8 cellular contexts compared by ENCODE assay signal in genomic region chr16:67521095-67521804, GRCh38. TPM values are rescaled to one million over a fixed set of nuclear protein-coding genes. Genes with fewer than 3 reads are reported as not detected.
DNase-seq lines count a peak whose midpoint lies in the region; ATAC-seq, FAIRE-seq and TF ChIP-seq lines count a peak whose summit lies in the region.

No MANE protein-coding gene starts in this region.

- 2% methylated on average over 25 of the region's 25 CpGs for WGBS in prostate gland
- WGBS in urinary bladder = under 1% methylated on average over 25 of the region's 25 CpGs

- peak; percentile 71 to 97 (median 90) for TF ChIP-seq CTCF in prostate gland (IDR thresholded peaks at IDR 0.05)

- H3K9me3 ChIP-seq in prostate gland = no peaks in the 10 kb centered on the region

- POLR2A ChIA-PET in T-cell (lab: Charles Lee) = interaction anchor here in 1 of 2 donors (0.6 to 1.1 kb wide), 3 partner anchors 41 to 323 kb away, joined by 3 to 6 read pairs (median 3); no protein-coding TSS in a partner anchor

- H3K4me3 ChIP-seq in prostate gland (peak overlapping the region; percentile 29 to 34), urinary bladder (ENCODE audit: low read depth, low read length) (peak overlapping the region; percentile 17)

- H3K27ac ChIP-seq in prostate gland (peak overlapping the region; percentile 92 to 96), urinary bladder (ENCODE audit: low read depth) (peak overlapping the region; percentile 92)

- intact Hi-C loops in left ventricle myocardium superior (cut with micrococcal nuclease) (no loop called here), prostate gland (cut with DNase I) (loop anchor here (5.0 to 10.0 kb wide), 2 partner anchors 41 to 144 kb away; partner anchors contain the start of genes ACD, C16orf86, CTCF and ENKD1)

- no peaks in the 10 kb centered on the region for H3K27me3 Mint-ChIP-seq in T-cell

- no peaks in the 10 kb centered on the region for H3K4me1 ChIP-seq in prostate gland (replicated peaks)
- H3K4me1 ChIP-seq in urinary bladder (ENCODE audit: insufficient read depth) = no peaks in the 10 kb centered on the region

- peak overlapping the region; percentile 95 to 96 for H3K27ac Mint-ChIP-seq in T-cell

- no peaks in the 10 kb centered on the region for H3K27me3 ChIP-seq in prostate gland (replicated peaks; ENCODE audit: insufficient read depth)

- no peaks in the 10 kb centered on the region for H3K9me3 Mint-ChIP-seq in T-cell

- ATAC-seq in HG02884 (IDR thresholded peaks at IDR 0.05; ENCODE audit: unreplicated experiment) (peak; percentile 58), T-cell (replicated peaks in 1 of 4) (peak; percentile 86 to 94 (median 90)), left ventricle myocardium superior (peak; percentile 93)

- FAIRE-seq in GM12892 (lab: Jason Lieb, UNC) = peak; percentile 94

- peak overlapping the region; percentile 86 to 96 (median 86) for H3K4me3 Mint-ChIP-seq in T-cell

- H3K36me3 Mint-ChIP-seq in T-cell = no peaks in the 10 kb centered on the region

- H3K36me3 ChIP-seq in prostate gland (no peaks in the 10 kb centered on the region), urinary bladder (ENCODE audit: insufficient read depth) (no peaks in the 10 kb centered on the region)

- CTCF ChIA-PET in T-cell (lab: Charles Lee) = interaction anchor here (0.5 to 2.7 kb wide), 57 partner anchors 8 to 768 kb away, joined by 3 to 29 read pairs (median 4); partner anchors contain the start of genes ACD (in 2 of the 2), CARMIL2 (in 2 of the 2), ATP6V0D1 (in 1 of the 2) and C16orf86 (in 1 of the 2)

- H3K4me1 Mint-ChIP-seq in T-cell = peaks cover 18 to 37% (median 35%) of the 10 kb centered on the region in 3 donors

- peak; percentile 86 for DNase-seq in GM12892 (ENCODE audit: insufficient read length)
- DNase-seq in NCI-H146 (lab: John Stamatoyannopoulos, UW) = peak; percentile 90
- DNase-seq in T-cell = peak; percentile 85 to 98 (median 94)
- peak; percentile 93 for DNase-seq in amniotic stem cell (lab: John Stamatoyannopoulos, UW)
- peak; percentile 96 for DNase-seq in left ventricle myocardium superior
- DNase-seq in prostate gland (ENCODE audit: low spot score) = peak; percentile 96

- no peak for TF ChIP-seq POLR2A in GM12892 (IDR thresholded peaks at IDR 0.05; ENCODE audit: low read depth, low read length)
- peak; percentile 63 for TF ChIP-seq POLR2A in prostate gland (IDR thresholded peaks at IDR 0.05)

RNA-seq across cellular contexts. Expression of gene RIPOR1, which starts 7.4 kb away (rescaled TPM):
- 9.3 TPM for polyA plus RNA-seq in GM12892 (2012; ENCODE audit: missing spikeins)
- 10 to 100 TPM; 33.9 to 60.7 (median 52.4) TPM for total RNA-seq in T-cell
- total RNA-seq in left ventricle myocardium superior = 76.1 TPM
- total RNA-seq in prostate gland = 100 to 1,000 TPM in 1 of 2 donors, 10 to 100 TPM in 1; 32.5 to 121 TPM
- total RNA-seq in urinary bladder = 20.5 TPM
- 59.0 TPM for polyA plus RNA-seq in urinary bladder

RNA-seq across cellular contexts. Expression of gene AGRP, which starts 37.9 kb away (rescaled TPM):
- polyA plus RNA-seq in GM12892 (2012; ENCODE audit: missing spikeins) = 0.40 TPM
- total RNA-seq in T-cell (not detected), left ventricle myocardium superior (not detected), prostate gland (1 to 10 TPM in 1 of 2 donors, not detected in 1; 1.5 TPM), urinary bladder (not detected)
- polyA plus RNA-seq in urinary bladder = not detected

RNA-seq across cellular contexts. Expression of gene ATP6V0D1, which starts 40.3 kb away (rescaled TPM):
- polyA plus RNA-seq in GM12892 (2012; ENCODE audit: missing spikeins) = 35.2 TPM
- total RNA-seq in T-cell = 10 to 100 TPM; 41.5 to 49.6 (median 45.8) TPM
- 66.6 TPM for total RNA-seq in left ventricle myocardium superior
- total RNA-seq in prostate gland = 100 to 1,000 TPM in 1 of 2 donors, 10 to 100 TPM in 1; 98.3 to 138 TPM
- 50.0 TPM for total RNA-seq in urinary bladder
- 92.5 TPM for polyA plus RNA-seq in urinary bladder

RNA-seq across cellular contexts. Expression of gene CTCF, which starts 41.1 kb away (rescaled TPM):
- 25.9 TPM for polyA plus RNA-seq in GM12892 (2012; ENCODE audit: missing spikeins)
- 10 to 100 TPM; 55.3 to 69.0 (median 64.0) TPM for total RNA-seq in T-cell
- 32.8 TPM for total RNA-seq in left ventricle myocardium superior
- 10 to 100 TPM; 39.9 to 48.9 TPM for total RNA-seq in prostate gland
- total RNA-seq in urinary bladder = 35.5 TPM
- polyA plus RNA-seq in urinary bladder = 29.2 TPM

Comparison
In these comparisons a context has a peak if more than half of its experiments do, and no peak if none do; other contexts are left out.
1. Peak in every context shown above with its lines: DNase-seq, ATAC-seq, H3K4me3 ChIP-seq and H3K27ac ChIP-seq.